In genomic region chr1:230112131-230112701, GRCh38 we compare ENCODE assay signal across 10 cellular contexts. TPM values are rescaled to one million over a fixed set of nuclear protein-coding genes. Genes with fewer than 3 reads are reported as not detected.
DNase-seq lines count a peak whose midpoint lies in the region; ATAC-seq and TF ChIP-seq lines count a peak whose summit lies in the region.
"Had no signal": no experiment of that assay in that cellular context is flagged by ENCODE, and none has a peak within 500 bp of the region (broad histone marks: within the 10 kb centered on the region; RNA-seq: fewer than 3 reads in every experiment).

No MANE protein-coding gene starts in this region.

- no peaks in the 10 kb centered on the region for H3K9me2 ChIP-seq in MM.1S (replicated peaks; ENCODE audit: insufficient read depth, low read length)

- H3K4me3 Mint-ChIP-seq in immature natural killer cell, result no peak overlapping the region

- H3K79me2 ChIP-seq in MM.1S (ENCODE audit: low read length), result peaks cover 88% of the 10 kb centered on the region

- H3K4me1 Mint-ChIP-seq in immature natural killer cell, result peaks cover 26 to 71% of the 10 kb centered on the region in 2 donors

- peaks cover 0 to 3% (median 0%) of the 10 kb centered on the region in 3 donors for H3K27me3 Mint-ChIP-seq in immature natural killer cell (ENCODE audit: low read depth in 3 of 3)

- intact Hi-C loops in ascending aorta (cut with DNase I) (loop anchor here (2.0 kb wide), 1 partner anchor 45 kb away; the partner anchor contains the start of gene GALNT2), mucosa of descending colon (cut with DNase I, micrococcal nuclease) (no loop called here)

- H3F3A ChIP-seq in MM.1S (ENCODE audit: insufficient read depth, low read length), result peaks cover 26% of the 10 kb centered on the region

- H3K4me3 ChIP-seq in BE2C (ENCODE audit: low read depth, low read length), result no peak overlapping the region
- H3K4me3 ChIP-seq in MM.1S (ENCODE audit: low read length), result no peak overlapping the region
- H3K4me3 ChIP-seq in ascending aorta, result no peak overlapping the region
- no peak overlapping the region for H3K4me3 ChIP-seq in mucosa of descending colon

- H3K27ac ChIP-seq in MM.1S (ENCODE audit: low read length) (peak overlapping the region; percentile 93; the same call in 1 of the 2 replicates), ascending aorta (peak overlapping the region; percentile 77 to 84)

- DNase-seq in BE2C (peak; percentile 51), MM.1S (no peak), ascending aorta (ENCODE audit: low spot score in 2 of 2) (no peak), mucosa of descending colon (no peak), immature natural killer cell (no peak), DMS53 treated with DMSO at 0.1 percent for 48 hours (lab: John Stamatoyannopoulos, UW; ENCODE audit: unreplicated experiment) (no peak)
- no peak for DNase-seq in activated T-cell treated with anti-CD3 and anti-CD28 coated beads, Interleukin-2, amount 50 U/mL, for 1 hour
- DNase-seq: activated naive CD4-positive, alpha-beta T cell treated with Interleukin-2 at 50 U/mL for 16 hours; islet precursor cell had no signal

- H3K4me1 ChIP-seq in BE2C (peaks cover 23% of the 10 kb centered on the region), MM.1S (ENCODE audit: low read length) (peaks cover 50% of the 10 kb centered on the region), ascending aorta (peaks cover 19 to 39% of the 10 kb centered on the region in 2 donors), mucosa of descending colon (ENCODE audit: low read depth) (peaks cover 24% of the 10 kb centered on the region)

- H3K4me2 ChIP-seq in MM.1S (ENCODE audit: low read depth, low read length), result no peak overlapping the region; the same call in 1 of the 2 replicates

- H3K9me3 Mint-ChIP-seq in immature natural killer cell, result no peaks in the 10 kb centered on the region

- H3K36me3 ChIP-seq in BE2C, result peaks cover 4% of the 10 kb centered on the region
- no peaks in the 10 kb centered on the region for H3K36me3 ChIP-seq in MM.1S (replicated peaks; ENCODE audit: insufficient read depth, low read length)
- H3K36me3 ChIP-seq in ascending aorta, result peaks cover 0 to 8% of the 10 kb centered on the region in 2 donors
- H3K36me3 ChIP-seq in mucosa of descending colon (ENCODE audit: low read depth), result no peaks in the 10 kb centered on the region

- H3K9ac ChIP-seq in MM.1S (ENCODE audit: low read length), result peak overlapping the region; percentile 9; the same call in 1 of the 2 replicates

- ATAC-seq in mucosa of descending colon (peak; percentile 9), GM21515 (IDR thresholded peaks at IDR 0.05; ENCODE audit: unreplicated experiment) (no peak)

- H3K36me3 Mint-ChIP-seq in immature natural killer cell, result peaks cover 4 to 11% (median 11%) of the 10 kb centered on the region in 3 donors

- H2AFZ ChIP-seq in MM.1S (ENCODE audit: low read length), result no peak overlapping the region

- no peaks in the 10 kb centered on the region for H4K20me1 ChIP-seq in MM.1S (ENCODE audit: insufficient read depth, low read length)

- H3K9me3 ChIP-seq in BE2C, result no peaks in the 10 kb centered on the region
- no peaks in the 10 kb centered on the region for H3K9me3 ChIP-seq in MM.1S (replicated peaks; ENCODE audit: insufficient read depth, low read length)
- no peaks in the 10 kb centered on the region for H3K9me3 ChIP-seq in ascending aorta
- no peaks in the 10 kb centered on the region for H3K9me3 ChIP-seq in mucosa of descending colon

- no peak for TF ChIP-seq CTCF in BE2C (IDR thresholded peaks at IDR 0.05; ENCODE audit: low read depth, low read length)
- TF ChIP-seq CTCF in MM.1S (IDR thresholded peaks at IDR 0.05; ENCODE audit: low read length), result no peak
- no peak for TF ChIP-seq CTCF in ascending aorta (IDR thresholded peaks at IDR 0.05)
- no peak for TF ChIP-seq CTCF in mucosa of descending colon (IDR thresholded peaks at IDR 0.05)

- H3K27me3 ChIP-seq in BE2C (no peaks in the 10 kb centered on the region), MM.1S (replicated peaks; ENCODE audit: insufficient read depth, low read length) (no peaks in the 10 kb centered on the region), ascending aorta (no peaks in the 10 kb centered on the region)

- peak overlapping the region in 2 of 6 donors; percentile 31 to 42 for H3K27ac Mint-ChIP-seq in immature natural killer cell

RNA-seq across cellular contexts. Expression of gene GALNT2, which starts 45.2 kb away (rescaled TPM):
- polyA plus RNA-seq in BE2C (2012; ENCODE audit: insufficient read depth, insufficient read length, low read depth), result 49.5 TPM
- total RNA-seq in ascending aorta (129 TPM), mucosa of descending colon (10 to 100 TPM; 29.5 to 59.1 (median 55.2) TPM)
- 10 to 100 TPM; 18.5 to 30.0 (median 22.5) TPM for polyA plus RNA-seq in immature natural killer cell
